ENCODE assay signal across 19 cellular contexts in genomic region chr2:144679942-144680341, GRCh38.
DNase-seq lines count a peak whose midpoint lies in the region; ATAC-seq lines count a peak whose summit lies in the region.
"Had no signal": no experiment of that assay in that cellular context is flagged by ENCODE, and none has a peak within 500 bp of the region (broad histone marks: within the 10 kb centered on the region; RNA-seq: fewer than 3 reads in every experiment).

No MANE protein-coding gene starts in this region.

- no peaks in the 10 kb centered on the region for H4K20me1 ChIP-seq in Karpas-422 (ENCODE audit: insufficient read depth, low read depth, low read length)

- no peaks in the 10 kb centered on the region for H3K36me3 Mint-ChIP-seq in naive B cell
- H3K36me3 Mint-ChIP-seq: CD8-positive, alpha-beta T cell; naive thymus-derived CD4-positive, alpha-beta T cell had no signal

- DNase-seq in Karpas-422 (peak; percentile 90), NCI-H2029 (lab: John Stamatoyannopoulos, UW) (peak; percentile 23), NCI-H748 treated with DMSO at 0.1 percent for 48 hours (lab: John Stamatoyannopoulos, UW) (peak; percentile 75), naive B cell (peak; percentile 35)
- no peak for DNase-seq in stimulated activated CD4-positive, alpha-beta T cell treated with anti-CD3 and anti-CD28 coated beads, Interleukin-2, amount 100 ng/mL, for 24 hours
- DNase-seq: activated CD4-positive, alpha-beta T cell treated with anti-CD3 and anti-CD28 coated beads, Interleukin-2, amount 10 ng/mL, durations not matched to agents 24 days and 14 days; activated naive CD4-positive, alpha-beta T cell treated with anti-CD3 and anti-CD28 coated beads, Interleukin-2, amount 50 U/mL, for 16 hours; activated T-cell treated with anti-CD3 and anti-CD28 coated beads, Interleukin-2, amount 50 U/mL, for 72 hours; CD8-positive, alpha-beta T cell; mesenchymal stem cell; naive thymus-derived CD4-positive, alpha-beta T cell; RPMI8226; stimulated activated CD4-positive, alpha-beta T cell treated with anti-CD3 and anti-CD28 coated beads, Interleukin-4, amount 100 ng/mL, for 24 hours; stimulated activated naive CD4-positive, alpha-beta T cell treated with Interleukin-2 at 50 U/mL for 16 hours; T-helper 17 cell had no signal

- H3K9me3 ChIP-seq in Karpas-422 (ENCODE audit: low read length) = no peaks in the 10 kb centered on the region
- H3K9me3 ChIP-seq: HAP-1 had no signal

- no peaks in the 10 kb centered on the region for H3K9me2 ChIP-seq in Karpas-422 (replicated peaks; ENCODE audit: insufficient read depth, low read length)

- peak overlapping the region; percentile 22; the same call in 1 of the 2 replicates for H2AFZ ChIP-seq in Karpas-422 (ENCODE audit: low read length)

- H3K9ac ChIP-seq in Karpas-422 (ENCODE audit: low read length) = peak overlapping the region; percentile 47

- H3K4me1 Mint-ChIP-seq in naive B cell = peaks cover 24 to 35% (median 35%) of the 10 kb centered on the region in 3 donors
- H3K4me1 Mint-ChIP-seq: activated CD4-positive, alpha-beta T cell treated with anti-CD3 and anti-CD28 coated beads, Interleukin-2, amount 10 ng/mL, durations not matched to agents 24 days and 14 days; naive thymus-derived CD4-positive, alpha-beta T cell; T-helper 17 cell had no signal

- H3K4me3 Mint-ChIP-seq in naive B cell = no peak overlapping the region
- H3K4me3 Mint-ChIP-seq: activated CD4-positive, alpha-beta T cell treated with anti-CD3 and anti-CD28 coated beads, Interleukin-2, amount 10 ng/mL, durations not matched to agents 24 days and 14 days; activated T-cell treated with anti-CD3 and anti-CD28 coated beads, Interleukin-2, amount 50 U/mL, for 72 hours; CD8-positive, alpha-beta T cell; naive thymus-derived CD4-positive, alpha-beta T cell; T-helper 17 cell had no signal

- H3K4me2 ChIP-seq in Karpas-422 (ENCODE audit: low read depth, low read length, poor library complexity, severe bottlenecking) = peak overlapping the region; percentile 74

- H3K27me3 Mint-ChIP-seq in naive B cell = no peaks in the 10 kb centered on the region

- peak overlapping the region; percentile 7; the same call in 1 of the 2 replicates for H3K4me3 ChIP-seq in Karpas-422 (ENCODE audit: low read length)
- H3K4me3 ChIP-seq: cardiac muscle cell, HAP-1 had no signal

- H3K36me3 ChIP-seq in Karpas-422 (ENCODE audit: insufficient read depth, low read length) = no peaks in the 10 kb centered on the region
- H3K36me3 ChIP-seq: cardiac muscle cell, HAP-1 had no signal

- peak overlapping the region in 5 of 6 donors; percentile 33 to 81 (median 55) for H3K27ac Mint-ChIP-seq in naive B cell
- H3K27ac Mint-ChIP-seq: activated CD4-positive, alpha-beta T cell treated with anti-CD3 and anti-CD28 coated beads, Interleukin-2, amount 10 ng/mL, durations not matched to agents 24 days and 14 days; activated T-cell treated with anti-CD3 and anti-CD28 coated beads, Interleukin-2, amount 50 U/mL, for 72 hours; CD8-positive, alpha-beta T cell; naive thymus-derived CD4-positive, alpha-beta T cell; T-helper 17 cell had no signal

- no peaks in the 10 kb centered on the region for H3K27me3 ChIP-seq in Karpas-422 (ENCODE audit: low read length)
- H3K27me3 ChIP-seq: cardiac muscle cell had no signal

- peak; percentile 77 to 83 for ATAC-seq in naive B cell (ENCODE audit: low read depth in 2 of 2)
- ATAC-seq in HG03139 (IDR thresholded peaks at IDR 0.05; ENCODE audit: unreplicated experiment) = no peak
- no peak for ATAC-seq in HG03460 (IDR thresholded peaks at IDR 0.05; ENCODE audit: unreplicated experiment)
- ATAC-seq: activated T-cell treated with anti-CD3 and anti-CD28 coated beads, Interleukin-2, amount 50 U/mL, for 72 hours; CD8-positive, alpha-beta T cell; naive thymus-derived CD4-positive, alpha-beta T cell; T-helper 17 cell had no signal

- peaks cover 95% of the 10 kb centered on the region for H3K4me1 ChIP-seq in Karpas-422 (ENCODE audit: low read length)
- H3K4me1 ChIP-seq: HAP-1 had no signal

- peak overlapping the region; percentile 98 for H3K27ac ChIP-seq in Karpas-422 (ENCODE audit: low read length)
- H3K27ac ChIP-seq: cardiac muscle cell had no signal

- no peaks in the 10 kb centered on the region for H3K9me3 Mint-ChIP-seq in naive B cell
- H3K9me3 Mint-ChIP-seq: activated CD4-positive, alpha-beta T cell treated with anti-CD3 and anti-CD28 coated beads, Interleukin-2, amount 10 ng/mL, durations not matched to agents 24 days and 14 days; activated T-cell treated with anti-CD3 and anti-CD28 coated beads, Interleukin-2, amount 50 U/mL, for 72 hours; CD8-positive, alpha-beta T cell; naive thymus-derived CD4-positive, alpha-beta T cell had no signal

- H3K79me2 ChIP-seq in Karpas-422 (ENCODE audit: low read length) = no peaks in the 10 kb centered on the region

Comparison
In these comparisons a context has a peak if more than half of its experiments do, and no peak if none do; other contexts are left out.
1. DNase-seq: peak in Karpas-422 (single experiment), NCI-H2029 (single experiment), NCI-H748 treated with DMSO at 0.1 percent for 48 hours (single experiment) and naive B cell (single experiment); none in stimulated activated CD4-positive, alpha-beta T cell treated with anti-CD3 and anti-CD28 coated beads, Interleukin-2, amount 100 ng/mL, for 24 hours (0 of 2).
2. ATAC-seq: peak in naive B cell (2 of 2); none in HG03139 (single experiment) and HG03460 (single experiment).